ENCODE assay signal across 1 cellular context in the genomic region with DNA sequence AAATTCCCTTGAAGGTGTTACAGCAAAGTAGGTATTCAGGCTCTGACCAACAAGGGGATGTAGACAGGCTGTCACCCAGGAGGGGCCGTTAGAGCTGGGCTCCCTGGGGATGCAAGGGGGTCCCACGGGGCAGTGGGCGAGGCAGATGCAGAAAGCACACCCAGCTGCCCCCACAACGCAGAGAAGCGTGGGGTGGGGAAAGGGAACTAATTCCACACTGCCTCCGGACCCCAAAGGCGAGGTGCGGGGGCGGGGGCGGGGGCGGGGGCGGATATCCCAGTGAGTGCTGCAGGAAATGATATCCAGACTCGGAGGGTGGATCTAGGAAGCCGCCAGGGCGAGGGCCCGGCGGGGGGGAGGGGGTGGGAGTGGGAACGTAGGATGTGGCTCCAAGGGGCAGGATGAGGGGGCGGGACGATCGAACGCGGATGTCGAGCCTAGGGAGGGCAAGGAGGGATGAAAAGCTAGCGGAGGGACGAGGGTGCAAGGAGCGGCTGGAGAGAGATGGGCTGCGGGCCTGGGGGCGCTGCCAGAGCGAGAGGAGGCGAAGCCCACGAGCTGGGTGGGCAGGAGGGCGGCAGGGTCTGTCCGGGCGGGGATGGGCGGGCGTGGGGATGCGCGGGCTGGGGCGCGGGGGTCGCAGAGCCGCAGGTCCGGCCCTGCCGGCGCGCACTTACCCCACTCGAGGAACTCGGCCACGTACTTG.
TF ChIP-seq lines count a peak whose summit lies in the region.

No MANE protein-coding gene starts in this region.

TF ChIP-seq in SK-N-SH treated with all-trans-retinoic acid at 6 μM for 48 hours, 23 proteins besides CTCF, POLR2A, EP300 and RAD21 (continued from another document):
- no peak for TF ChIP-seq ZNF70 (CRISPR knock-in tag; IDR thresholded peaks at IDR 0.05)
- TF ChIP-seq ESRRG (CRISPR knock-in tag; IDR thresholded peaks at IDR 0.05) = no peak
- TF ChIP-seq RARB (CRISPR knock-in tag; IDR thresholded peaks at IDR 0.05) = no peak
- no peak for TF ChIP-seq PPARA (CRISPR knock-in tag; IDR thresholded peaks at IDR 0.05; ENCODE audit: borderline replicate concordance)
